13 cellular contexts compared by ENCODE assay signal in genomic region chr1:55209247-55209646, GRCh38. TPM values are rescaled to one million over a fixed set of nuclear protein-coding genes. Genes with fewer than 3 reads are reported as not detected.
DNase-seq lines count a peak whose midpoint lies in the region; ATAC-seq and TF ChIP-seq lines count a peak whose summit lies in the region.
"Had no signal": no experiment of that assay in that cellular context is flagged by ENCODE, and none has a peak within 500 bp of the region (broad histone marks: within the 10 kb centered on the region; RNA-seq: fewer than 3 reads in every experiment).

No MANE protein-coding gene starts in this region.

- POLR2A ChIA-PET in CD4-positive, alpha-beta memory T cell (lab: Charles Lee; ENCODE audit: partially characterized antibody), result interaction anchor here (0.7 to 1.5 kb wide), 2 partner anchors 9 to 13 kb away, joined by 3 read pairs; no protein-coding TSS in a partner anchor

- H3K4me1 Mint-ChIP-seq in CD4-positive, alpha-beta memory T cell, result peaks cover 57 to 87% (median 74%) of the 10 kb centered on the region in 4 donors

- no peaks in the 10 kb centered on the region for H3K9me3 Mint-ChIP-seq in CD4-positive, alpha-beta memory T cell

- H3K4me3 ChIP-seq in CD4-positive, alpha-beta memory T cell (ENCODE audit: low read length in 2 of 2), result no peak overlapping the region
- peak overlapping the region; percentile 4 for H3K4me3 ChIP-seq in OCI-LY1 (ENCODE audit: low read depth, low read length, poor library complexity, severe bottlenecking)

- H3K4me1 ChIP-seq in CD4-positive, alpha-beta memory T cell (ENCODE audit: insufficient read depth, low read length), result peaks cover 95% of the 10 kb centered on the region
- peaks cover 55% of the 10 kb centered on the region for H3K4me1 ChIP-seq in OCI-LY1 (ENCODE audit: insufficient read depth, low read length, severe bottlenecking)

- no peak overlapping the region for H3K9ac ChIP-seq in OCI-LY1 (ENCODE audit: low read length)

- H3K27ac Mint-ChIP-seq in CD4-positive, alpha-beta memory T cell, result peak overlapping the region in 3 of 7 donors; percentile 22 to 78 (median 47)

- peak overlapping the region; percentile 28; the same call in 1 of the 2 replicates for H3K4me2 ChIP-seq in OCI-LY1 (ENCODE audit: low read length)

- peaks cover 9 to 13% of the 10 kb centered on the region in 2 donors for H3K36me3 Mint-ChIP-seq in CD4-positive, alpha-beta memory T cell

- CTCF ChIA-PET in CD4-positive, alpha-beta memory T cell (lab: Charles Lee; ENCODE audit: partially characterized antibody), result interaction anchor here (0.8 to 1.4 kb wide), 6 partner anchors 14 to 69 kb away, joined by 3 to 8 read pairs (median 3); no protein-coding TSS in a partner anchor

- H4K20me1 ChIP-seq in OCI-LY1 (ENCODE audit: insufficient read depth, low read length), result no peaks in the 10 kb centered on the region

- peaks cover 79% of the 10 kb centered on the region for H3K79me2 ChIP-seq in OCI-LY1 (ENCODE audit: insufficient read depth, low read length)

- no peaks in the 10 kb centered on the region for H3K36me3 ChIP-seq in CD4-positive, alpha-beta memory T cell (ENCODE audit: insufficient read depth, low read length)
- peaks cover 8% of the 10 kb centered on the region; the same call in 1 of the 2 replicates for H3K36me3 ChIP-seq in OCI-LY1 (ENCODE audit: insufficient read depth, low read length)

- TF ChIP-seq CTCF in OCI-LY1 (IDR thresholded peaks at IDR 0.05; ENCODE audit: low read length), result no peak

- no peaks in the 10 kb centered on the region for H3K27me3 ChIP-seq in CD4-positive, alpha-beta memory T cell (ENCODE audit: insufficient read depth, low read length)
- H3K27me3 ChIP-seq in OCI-LY1 (ENCODE audit: insufficient read depth, low read length), result no peaks in the 10 kb centered on the region

- H3K27me3 Mint-ChIP-seq in CD4-positive, alpha-beta memory T cell, result no peaks in the 10 kb centered on the region

- H3F3A ChIP-seq in OCI-LY1 (ENCODE audit: insufficient read depth, low read length), result no peaks in the 10 kb centered on the region

- peak overlapping the region in 6 of 8 donors; percentile 8 to 52 (median 25) for H3K4me3 Mint-ChIP-seq in CD4-positive, alpha-beta memory T cell

- peak; percentile 36 for ATAC-seq in GM18868 (IDR thresholded peaks at IDR 0.05; ENCODE audit: unreplicated experiment)
- ATAC-seq in HG03460 (IDR thresholded peaks at IDR 0.05; ENCODE audit: unreplicated experiment), result no peak

- no peaks in the 10 kb centered on the region for H3K9me2 ChIP-seq in OCI-LY1 (ENCODE audit: low read depth, low read length)

- intact Hi-C loops in CD4-positive, alpha-beta memory T cell (cut with micrococcal nuclease), result no loop called here

- no peak overlapping the region for H2AFZ ChIP-seq in OCI-LY1 (ENCODE audit: low read length)

- H3K9me3 ChIP-seq in CD4-positive, alpha-beta memory T cell (ENCODE audit: control insufficient read depth in 1 of 2, low read length in 2 of 2), result no peaks in the 10 kb centered on the region
- H3K9me3 ChIP-seq in OCI-LY1 (ENCODE audit: low read length), result no peaks in the 10 kb centered on the region

- H3K27ac ChIP-seq in CD4-positive, alpha-beta memory T cell (ENCODE audit: low read depth, low read length), result no peak overlapping the region
- H3K27ac ChIP-seq in OCI-LY1 (ENCODE audit: low read depth, low read length, poor library complexity, severe bottlenecking), result no peak overlapping the region
- H3K27ac ChIP-seq: epithelial cell of prostate had no signal

- no peak for DNase-seq in CD4-positive, alpha-beta memory T cell
- peak; percentile 21 for DNase-seq in fibroblast of peridontal ligament (ENCODE audit: extremely low read depth)
- no peak for DNase-seq in NCI-H1417 treated with DMSO at 0.1 percent for 48 hours (lab: John Stamatoyannopoulos, UW)
- no peak for DNase-seq in cortex of kidney (lab: John Stamatoyannopoulos, UW)
- DNase-seq in AG08396 (ENCODE audit: low spot score), result no peak
- DNase-seq: DMS 273 treated with DMSO at 0.1 percent for 48 hours; midbrain; NCI-H187; stimulated activated CD4-positive, alpha-beta T cell treated with anti-CD3 and anti-CD28 coated beads, Interleukin-4, amount 100 ng/mL, for 1 hour had no signal

RNA-seq across cellular contexts. Expression of gene USP24, which starts 5.9 kb away (rescaled TPM):
- total RNA-seq in CD4-positive, alpha-beta memory T cell, result 10 to 100 TPM; 73.2 to 74.2 TPM
- 10 to 100 TPM in 1 of 2 donors, 1 to 10 TPM in 1; 1.6 to 10.9 TPM for polyA plus RNA-seq in CD4-positive, alpha-beta memory T cell
